In genomic region chr16:1420111-1420539, GRCh38 we compare ENCODE assay signal across 8 cellular contexts. TPM values are rescaled to one million over a fixed set of nuclear protein-coding genes. Genes with fewer than 3 reads are reported as not detected.
DNase-seq lines count a peak whose midpoint lies in the region; ATAC-seq, FAIRE-seq and TF ChIP-seq lines count a peak whose summit lies in the region.

No MANE protein-coding gene starts in this region.

- POLR2A ChIA-PET in endothelial cell of umbilical vein (lab: Charles Lee) = interaction anchor here (1.0 to 1.6 kb wide), 3 partner anchors 361 to 545 kb away, joined by 3 to 6 read pairs (median 3); partner anchors contain the start of genes NUBP2, RPS2 and SPSB3

- H3K36me3 ChIP-seq in OCI-LY3 (replicated peaks; ENCODE audit: low read depth, low read length) (peaks cover 4% of the 10 kb centered on the region), endothelial cell of umbilical vein (ENCODE audit: control insufficient read depth in 2 of 2, extremely low read depth in 1 of 2, insufficient read depth in 2 of 2, low read length in 2 of 2) (no peaks in the 10 kb centered on the region), ovary (no peaks in the 10 kb centered on the region)

- H3K9me1 ChIP-seq in endothelial cell of umbilical vein (replicated peaks; ENCODE audit: control insufficient read depth, extremely low read depth, insufficient read depth, low read length) = no peaks in the 10 kb centered on the region

- no peak for TF ChIP-seq EP300 in ovary (IDR thresholded peaks at IDR 0.05)

- H3K27me3 ChIP-seq in OCI-LY3 (ENCODE audit: low read depth, low read length) (no peaks in the 10 kb centered on the region), endothelial cell of umbilical vein (ENCODE audit: control insufficient read depth in 2 of 2, insufficient read depth in 2 of 2, low read length in 2 of 2) (no peaks in the 10 kb centered on the region), ovary (no peaks in the 10 kb centered on the region)

- H3K4me3 ChIP-seq in AG10803 (ENCODE audit: low read length) = peak overlapping the region; percentile 98
- H3K4me3 ChIP-seq in OCI-LY3 (ENCODE audit: low read length) = peak overlapping the region; percentile 95
- peak overlapping the region; percentile 44 to 80 (median 68) for H3K4me3 ChIP-seq in endothelial cell of umbilical vein (replicated peaks in 1 of 3; ENCODE audit: insufficient read depth in 1 of 3, low read depth in 1 of 3, low read length in 3 of 3)
- H3K4me3 ChIP-seq in ovary = peak overlapping the region; percentile 73

- 0 to 1% (median 0%) methylated on average over 16 to 22 of the region's 22 CpGs for WGBS in ovary, 3 donors

- no peak for FAIRE-seq in endothelial cell of umbilical vein (lab: Jason Lieb, UNC)

- peak; percentile 10 for ATAC-seq in GM19467 (IDR thresholded peaks at IDR 0.05; ENCODE audit: unreplicated experiment)

- intact Hi-C loops in endothelial cell of umbilical vein (cut with micrococcal nuclease) = loop anchor here (2.0 to 10.0 kb wide), 4 partner anchors 55 to 362 kb away; partner anchors contain the start of genes CLCN7, CRAMP1, IFT140 and MAPK8IP3
- intact Hi-C loops in ovary (cut with DNase I) = loop anchor here in 1 of 4 donors (10.0 kb wide), 1 partner anchor 75 kb away; the partner anchor contains the start of gene TELO2

- H2AFZ ChIP-seq in OCI-LY3 (ENCODE audit: low read depth, low read length) (no peak overlapping the region), endothelial cell of umbilical vein (ENCODE audit: low read depth, low read length) (peak overlapping the region; percentile 2)

- TF ChIP-seq POLR2A in endothelial cell of umbilical vein (IDR thresholded peaks at IDR 0.05; ENCODE audit: low read depth, low read length) = no peak
- no peak for TF ChIP-seq POLR2A in ovary (IDR thresholded peaks at IDR 0.05)

- peaks cover 3% of the 10 kb centered on the region; the same call in 1 of the 2 replicates for H3K4me1 ChIP-seq in OCI-LY3 (ENCODE audit: low read length)
- peaks cover 9% of the 10 kb centered on the region for H3K4me1 ChIP-seq in endothelial cell of umbilical vein (ENCODE audit: control insufficient read depth, extremely low read depth, insufficient read depth, low read length)
- H3K4me1 ChIP-seq in ovary (ENCODE audit: insufficient read depth) = peaks cover 4% of the 10 kb centered on the region

- no peak for TF ChIP-seq CTCF in AG10803 (conservative IDR thresholded peaks at IDR 0.05; ENCODE audit: low read length)
- no peak for TF ChIP-seq CTCF in OCI-LY3 (IDR thresholded peaks at IDR 0.05; ENCODE audit: low read depth, low read length)
- no peak for TF ChIP-seq CTCF in endothelial cell of umbilical vein (IDR thresholded peaks at IDR 0.05; ENCODE audit: extremely low read depth in 1 of 2, insufficient read depth in 1 of 2, low read depth in 1 of 2, low read length in 2 of 2)
- TF ChIP-seq CTCF in ovary (IDR thresholded peaks at IDR 0.05) = no peak

- H3K9me3 ChIP-seq in OCI-LY3 (ENCODE audit: insufficient read depth, low read length) = peaks cover 6% of the 10 kb centered on the region; the same call in 1 of the 2 replicates
- no peaks in the 10 kb centered on the region for H3K9me3 ChIP-seq in endothelial cell of umbilical vein (replicated peaks; ENCODE audit: control insufficient read depth, insufficient read depth, low read length)
- H3K9me3 ChIP-seq in ovary = no peaks in the 10 kb centered on the region

- peak overlapping the region; percentile 95 for H3K4me2 ChIP-seq in OCI-LY3 (ENCODE audit: low read length)
- H3K4me2 ChIP-seq in endothelial cell of umbilical vein (ENCODE audit: insufficient read depth, low read length) = peak overlapping the region; percentile 86

- H3K9ac ChIP-seq in OCI-LY3 (ENCODE audit: low read length) = peak overlapping the region; percentile 80
- H3K9ac ChIP-seq in endothelial cell of umbilical vein (replicated peaks; ENCODE audit: extremely low read depth, insufficient read depth, low read length) = peak overlapping the region; percentile 79

- H3K79me2 ChIP-seq in OCI-LY3 (ENCODE audit: low read length) = peaks cover 30% of the 10 kb centered on the region
- peaks cover 19% of the 10 kb centered on the region for H3K79me2 ChIP-seq in endothelial cell of umbilical vein (ENCODE audit: control insufficient read depth, insufficient read depth, low read length)

- H3K27ac ChIP-seq in OCI-LY3 (ENCODE audit: low read length) (peak overlapping the region; percentile 16), endothelial cell of umbilical vein (ENCODE audit: insufficient read depth, low read depth, low read length) (peak overlapping the region; percentile 56), ovary (peak overlapping the region; percentile 68 to 96)

- DNase-seq in AG10803 (ENCODE audit: low read depth) (no peak), endothelial cell of umbilical vein (ENCODE audit: low read depth, low spot score) (no peak), ovary (peak in 1 of 5 donors; percentile 28), cerebellar cortex (ENCODE audit: low spot score) (no peak), DMS114 treated with DMSO at 0.1 percent for 48 hours (lab: John Stamatoyannopoulos, UW; ENCODE audit: unreplicated experiment) (no peak)
- DNase-seq in stimulated activated CD4-positive, alpha-beta T cell treated with anti-CD3 and anti-CD28 coated beads, Interleukin-1b, Interleukin-23, amount 100 ng/mL, for 48 hours = no peak

- dilution Hi-C loops in endothelial cell of umbilical vein (cut with MboI; ENCODE audit: extremely low pct_ligation_motif_present, low sequenced_read_pairs) = no loop called here

- TSS peak; percentile 75 for BruUV-seq in endothelial cell of umbilical vein (replicated peaks; lab: Mats Ljungman, UMichigan)

- CTCF ChIA-PET in endothelial cell of umbilical vein (lab: Charles Lee) = interaction anchor here (0.7 to 1.6 kb wide), 5 partner anchors 9 to 286 kb away, joined by 3 read pairs; partner anchors contain the start of gene MAPK8IP3

- H4K20me1 ChIP-seq in OCI-LY3 (ENCODE audit: insufficient read depth, low read length) = no peaks in the 10 kb centered on the region
- no peaks in the 10 kb centered on the region for H4K20me1 ChIP-seq in endothelial cell of umbilical vein (replicated peaks; ENCODE audit: control insufficient read depth, extremely low read depth, insufficient read depth, low read length)

RNA-seq across cellular contexts. Expression of gene UQCC4, which starts 0.4 kb away (rescaled TPM):
- total RNA-seq in endothelial cell of umbilical vein = 13.4 and 15.1 TPM in 2 replicates
- 29.3 and 33.3 TPM in 2 replicates for polyA plus RNA-seq in endothelial cell of umbilical vein
- polyA plus RNA-seq in endothelial cell of umbilical vein (2011; cell fraction: cytosol; rRNA removed) = 24.0 and 25.1 TPM in 2 replicates
- polyA plus RNA-seq in endothelial cell of umbilical vein (2011; cell fraction: nucleus; rRNA removed) = 9.1 and 14.3 TPM in 2 replicates
- 16.5 and 17.9 TPM in 2 replicates for polyA plus RNA-seq in endothelial cell of umbilical vein (2012)
- 7.3 and 8.6 TPM in 2 replicates for polyA minus RNA-seq in endothelial cell of umbilical vein
- 10.9 TPM for polyA minus RNA-seq in endothelial cell of umbilical vein (2011; cell fraction: cytosol; rRNA and poly(A)+ RNA removed)
- 2.7 and 6.7 TPM in 2 replicates for polyA minus RNA-seq in endothelial cell of umbilical vein (2011; cell fraction: nucleus; rRNA and poly(A)+ RNA removed)
- 10 to 100 TPM; 10.1 to 18.6 (median 15.8) TPM for total RNA-seq in ovary
- 10 to 100 TPM in 1 of 2 donors, 1 to 10 TPM in 1; 4.0 to 17.5 TPM for polyA plus RNA-seq in ovary

RNA-seq across cellular contexts. Expression of gene UNKL, which starts 5.6 kb away (rescaled TPM):
- total RNA-seq in endothelial cell of umbilical vein (32.8 and 33.0 TPM in 2 replicates), ovary (10 to 100 TPM; 13.3 to 39.8 (median 32.5) TPM)
- polyA plus RNA-seq in endothelial cell of umbilical vein (17.1 and 23.2 TPM in 2 replicates), ovary (10 to 100 TPM in 1 of 2 donors, 1 to 10 TPM in 1; 7.0 to 44.8 TPM)
- polyA plus RNA-seq in endothelial cell of umbilical vein (2011; cell fraction: cytosol; rRNA removed) = 8.8 and 12.4 TPM in 2 replicates
- polyA plus RNA-seq in endothelial cell of umbilical vein (2011; cell fraction: nucleus; rRNA removed) = 36.2 and 73.4 TPM in 2 replicates
- polyA plus RNA-seq in endothelial cell of umbilical vein (2012) = 9.9 and 13.5 TPM in 2 replicates
- polyA minus RNA-seq in endothelial cell of umbilical vein = 8.4 and 13.9 TPM in 2 replicates
- polyA minus RNA-seq in endothelial cell of umbilical vein (2011; cell fraction: cytosol; rRNA and poly(A)+ RNA removed) = 35.3 TPM
- 13.5 and 18.4 TPM in 2 replicates for polyA minus RNA-seq in endothelial cell of umbilical vein (2011; cell fraction: nucleus; rRNA and poly(A)+ RNA removed)

RNA-seq across cellular contexts. Expression of gene PERCC1, which starts 10.8 kb away (rescaled TPM):
- not detected in 2 replicates for total RNA-seq in endothelial cell of umbilical vein
- polyA plus RNA-seq in endothelial cell of umbilical vein = not detected in 2 replicates
- polyA plus RNA-seq in endothelial cell of umbilical vein (2011; cell fraction: cytosol; rRNA removed) = not detected in 2 replicates
- polyA plus RNA-seq in endothelial cell of umbilical vein (2011; cell fraction: nucleus; rRNA removed) = not detected in 2 replicates
- polyA plus RNA-seq in endothelial cell of umbilical vein (2012) = not detected in 2 replicates
- not detected in 2 replicates for polyA minus RNA-seq in endothelial cell of umbilical vein
- not detected for polyA minus RNA-seq in endothelial cell of umbilical vein (2011; cell fraction: cytosol; rRNA and poly(A)+ RNA removed)
- polyA minus RNA-seq in endothelial cell of umbilical vein (2011; cell fraction: nucleus; rRNA and poly(A)+ RNA removed) = not detected in 2 replicates
- under 1 TPM in 1 of 7 donors, not detected in 6; 0.62 TPM for total RNA-seq in ovary
- under 1 TPM in 1 of 2 donors, not detected in 1; 0.08 TPM for polyA plus RNA-seq in ovary

RNA-seq across cellular contexts. Expression of gene CCDC154, which starts 24.2 kb away (rescaled TPM):
- 0.25 and 0.75 TPM in 2 replicates for total RNA-seq in endothelial cell of umbilical vein
- polyA plus RNA-seq in endothelial cell of umbilical vein = 0.13 and 0.65 TPM in 2 replicates
- 0.13 TPM in 1 of 2 replicates, not detected in the other for polyA plus RNA-seq in endothelial cell of umbilical vein (2011; cell fraction: cytosol; rRNA removed)
- polyA plus RNA-seq in endothelial cell of umbilical vein (2011; cell fraction: nucleus; rRNA removed) = 1.7 and 2.5 TPM in 2 replicates
- 0.32 and 1.7 TPM in 2 replicates for polyA plus RNA-seq in endothelial cell of umbilical vein (2012)
- 1.4 TPM in 1 of 2 replicates, not detected in the other for polyA minus RNA-seq in endothelial cell of umbilical vein
- not detected for polyA minus RNA-seq in endothelial cell of umbilical vein (2011; cell fraction: cytosol; rRNA and poly(A)+ RNA removed)
- 0.82 TPM in 1 of 2 replicates, not detected in the other for polyA minus RNA-seq in endothelial cell of umbilical vein (2011; cell fraction: nucleus; rRNA and poly(A)+ RNA removed)
- 1 to 10 TPM; 1.3 to 3.5 (median 2.0) TPM for total RNA-seq in ovary
- 1 to 10 TPM in 1 of 2 donors, not detected in 1; 1.1 TPM for polyA plus RNA-seq in ovary

RNA-seq across cellular contexts. Expression of gene CLCN7, which starts 54.7 kb away (rescaled TPM):
- total RNA-seq in endothelial cell of umbilical vein = 89.8 and 94.9 TPM in 2 replicates
- 59.8 and 76.1 TPM in 2 replicates for polyA plus RNA-seq in endothelial cell of umbilical vein
- 32.8 and 46.6 TPM in 2 replicates for polyA plus RNA-seq in endothelial cell of umbilical vein (2011; cell fraction: cytosol; rRNA removed)
- polyA plus RNA-seq in endothelial cell of umbilical vein (2011; cell fraction: nucleus; rRNA removed) = 214 and 337 TPM in 2 replicates
- polyA plus RNA-seq in endothelial cell of umbilical vein (2012) = 71.9 and 88.4 TPM in 2 replicates
- 52.1 and 73.9 TPM in 2 replicates for polyA minus RNA-seq in endothelial cell of umbilical vein
- polyA minus RNA-seq in endothelial cell of umbilical vein (2011; cell fraction: cytosol; rRNA and poly(A)+ RNA removed) = 26.7 TPM
- 52.9 and 94.4 TPM in 2 replicates for polyA minus RNA-seq in endothelial cell of umbilical vein (2011; cell fraction: nucleus; rRNA and poly(A)+ RNA removed)
- total RNA-seq in ovary = 10 to 100 TPM; 28.4 to 70.9 (median 62.8) TPM
- polyA plus RNA-seq in ovary = 10 to 100 TPM; 16.3 to 31.0 TPM

Comparison
In these comparisons a context has a peak if more than half of its experiments do, and no peak if none do; other contexts are left out.
1. H3K27ac ChIP-seq: peak in every context shown above with its lines; median percentile 82 in ovary; 56 in endothelial cell of umbilical vein; 16 in OCI-LY3.